Comparison of ENCODE assay signal across 8 cellular contexts in genomic region chr7:70693300-70693689, GRCh38.
A peak's percentile ranks its signal among the peaks of the same experiment; 100 is the strongest.
DNase-seq lines count a peak whose midpoint lies in the region; ATAC-seq and TF ChIP-seq lines count a peak whose summit lies in the region.

No MANE protein-coding gene starts in this region.

- H3K27ac Mint-ChIP-seq in mesothelial cell of epicardium = peak overlapping the region; percentile 27

- BruUV-seq in A673 (replicated peaks; lab: Mats Ljungman, UMichigan) = no TSS peak

- peaks cover 22% of the 10 kb centered on the region for H3K4me1 ChIP-seq in A673 (ENCODE audit: insufficient read depth, low read length, poor library complexity, severe bottlenecking)

- peaks cover 5% of the 10 kb centered on the region for H3K27me3 Mint-ChIP-seq in mesothelial cell of epicardium (ENCODE audit: low read depth)

- DNase-seq in A673 (ENCODE audit: low spot score) = no peak
- peak; percentile 13 for DNase-seq in HT-29 (ENCODE audit: low spot score)
- DNase-seq in choroid plexus epithelial cell (ENCODE audit: low read depth) = peak; percentile 35
- DNase-seq in mesothelial cell of epicardium (ENCODE audit: low spot score in 2 of 2, unreplicated experiment in 2 of 2) = no peak
- no peak for DNase-seq in GM19240 (ENCODE audit: insufficient read length, low spot score)
- DNase-seq in GM19238 (ENCODE audit: insufficient read length, low spot score) = no peak
- DNase-seq in NK-92 (lab: John Stamatoyannopoulos, UW; ENCODE audit: unreplicated experiment) = no peak

- POLR2A ChIA-PET in A673 (lab: Charles Lee; ENCODE audit: low non-redundant PET) = interaction anchor here (0.6 kb wide), 1 partner anchor 621 kb away, joined by 17 read pairs; no protein-coding TSS in a partner anchor

- CTCF ChIA-PET in A673 (lab: Charles Lee) = no interaction called here

- no peaks in the 10 kb centered on the region for H3K36me3 Mint-ChIP-seq in mesothelial cell of epicardium

- H3K36me3 ChIP-seq in A673 (ENCODE audit: insufficient read depth, low read length, poor library complexity, severe bottlenecking) = no peaks in the 10 kb centered on the region

- H3K9me3 Mint-ChIP-seq in mesothelial cell of epicardium = no peaks in the 10 kb centered on the region

- H3K4me1 Mint-ChIP-seq in mesothelial cell of epicardium = peaks cover 27% of the 10 kb centered on the region

- no peaks in the 10 kb centered on the region for H3K9me3 ChIP-seq in A673 (ENCODE audit: low read depth, low read length, poor library complexity, severe bottlenecking)

- TF ChIP-seq CTCF in A673 (conservative IDR thresholded peaks at IDR 0.05; ENCODE audit: low read depth, low read length) = no peak
- TF ChIP-seq CTCF in choroid plexus epithelial cell (conservative IDR thresholded peaks at IDR 0.05; ENCODE audit: low read depth, low read length) = no peak
- TF ChIP-seq CTCF in mesothelial cell of epicardium (IDR thresholded peaks at IDR 0.05; ENCODE audit: unreplicated experiment) = no peak

- peak overlapping the region; percentile 82 for H3K4me3 ChIP-seq in A673 (ENCODE audit: low read depth, low read length, poor library complexity, severe bottlenecking)
- H3K4me3 ChIP-seq in choroid plexus epithelial cell (ENCODE audit: low read depth, low read length) = peak overlapping the region; percentile 76

- H3K27ac ChIP-seq in A673 (ENCODE audit: low read depth, low read length, poor library complexity, severe bottlenecking) = no peak overlapping the region

- intact Hi-C loops in A673 (cut with micrococcal nuclease; ENCODE audit: unreplicated experiment) = loop anchor here (10.0 kb wide), 1 partner anchor 178 kb away; no protein-coding TSS in a partner anchor

- H3K4me3 Mint-ChIP-seq in mesothelial cell of epicardium = peak overlapping the region; percentile 67

- H3K27me3 ChIP-seq in A673 (replicated peaks; ENCODE audit: insufficient read depth, low read depth, low read length, poor library complexity) = peaks cover 19% of the 10 kb centered on the region

- no peak for ATAC-seq in GM19395 (IDR thresholded peaks at IDR 0.05; ENCODE audit: unreplicated experiment)

Comparison
In these comparisons a context has a peak if more than half of its experiments do, and no peak if none do; other contexts are left out.
1. DNase-seq: peak in HT-29 (single experiment) and choroid plexus epithelial cell (single experiment); none in A673 (single experiment), mesothelial cell of epicardium (0 of 2), GM19240 (single experiment), GM19238 (single experiment) and NK-92 (single experiment).